In the genomic region with DNA sequence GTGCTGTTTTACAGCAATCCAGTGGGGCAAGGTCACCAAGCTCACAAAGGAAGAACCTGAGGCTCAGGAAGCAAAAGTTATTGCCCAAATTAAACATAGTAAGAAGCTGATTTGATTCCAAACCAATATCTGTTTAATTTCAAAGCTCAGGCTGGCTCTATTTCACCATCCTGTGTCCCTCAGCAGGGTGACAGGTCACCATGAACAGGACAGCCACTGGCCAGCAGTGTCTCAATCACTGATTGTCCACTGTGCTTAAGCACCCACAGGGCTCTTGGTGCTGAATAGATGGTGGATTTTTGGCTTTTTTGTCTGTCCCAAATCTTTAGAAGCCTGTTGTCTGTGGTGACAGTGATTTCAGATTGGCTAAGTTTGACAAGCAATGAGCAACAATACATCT, we compare ENCODE assay signal across 27 cellular contexts.
"Had no signal": no experiment of that assay in that cellular context is flagged by ENCODE, and none has a peak within 500 bp of the region (broad histone marks: within the 10 kb centered on the region; RNA-seq: fewer than 3 reads in every experiment).

No MANE protein-coding gene starts in this region.

- H3K4me1 Mint-ChIP-seq: activated CD4-positive, alpha-beta T cell treated with anti-CD3 and anti-CD28 coated beads for 36 hours; activated naive CD4-positive, alpha-beta T cell treated with anti-CD3 and anti-CD28 coated beads, Interleukin-2, amount 10 ng/mL, durations not matched to agents 7 days and 5 days had no signal

- H3K4me1 ChIP-seq: foreskin keratinocyte, gastrocnemius medialis had no signal

- H3K4me3 ChIP-seq: esophagus muscularis mucosa, gastrocnemius medialis, heart left ventricle, hepatocyte had no signal

- H3K27me3 ChIP-seq: brain microvascular endothelial cell, foreskin keratinocyte, gastrocnemius medialis, heart left ventricle, hepatocyte had no signal

- H3K27ac Mint-ChIP-seq: activated CD4-positive, alpha-beta T cell treated with anti-CD3 and anti-CD28 coated beads for 36 hours; activated CD8-positive, alpha-beta T cell treated with anti-CD3 and anti-CD28 coated beads for 36 hours; activated naive CD4-positive, alpha-beta T cell treated with anti-CD3 and anti-CD28 coated beads, Interleukin-2, amount 10 ng/mL, durations not matched to agents 7 days and 5 days; activated naive CD8-positive, alpha-beta T cell; activated T-helper 1 cell treated with anti-CD3 and anti-CD28 coated beads, Interleukin-12 subunit alpha, Interleukin-12 subunit beta, Interleukin-2, Interleukin-4 antibody, amounts not matched to agents 30 ng/mL and 10 ng/mL and 1 ng/mL, durations not matched to agents 14 hours and 24 hours and 36 hours; activated T-helper 2 cell treated with anti-CD3 and anti-CD28 coated beads, Interferon-gamma antibody, Interleukin-2, Interleukin-4, amounts not matched to agents 10 μg/mL and 5 μg/mL and 100 μg/mL, durations not matched to agents 14 hours and 24 hours and 36 hours had no signal

- H3K27ac ChIP-seq: brain microvascular endothelial cell, esophagus muscularis mucosa, foreskin keratinocyte, gastrocnemius medialis, hepatocyte had no signal

- H3K36me3 ChIP-seq: brain microvascular endothelial cell, esophagus muscularis mucosa, gastrocnemius medialis, heart left ventricle had no signal

- H3K4me3 Mint-ChIP-seq: activated CD4-positive, alpha-beta T cell treated with anti-CD3 and anti-CD28 coated beads for 36 hours; activated CD8-positive, alpha-beta T cell treated with anti-CD3 and anti-CD28 coated beads for 36 hours; activated naive CD4-positive, alpha-beta T cell treated with anti-CD3 and anti-CD28 coated beads, Interleukin-2, amount 10 ng/mL, durations not matched to agents 7 days and 5 days; activated naive CD8-positive, alpha-beta T cell; activated T-cell treated with anti-CD3 and anti-CD28 coated beads, Interleukin-2, amount 50 U/mL, for 4 hours; activated T-helper 1 cell treated with anti-CD3 and anti-CD28 coated beads, Interleukin-12 subunit alpha, Interleukin-12 subunit beta, Interleukin-2, Interleukin-4 antibody, amounts not matched to agents 30 ng/mL and 10 ng/mL and 1 ng/mL, durations not matched to agents 14 hours and 24 hours and 36 hours; central memory CD8-positive, alpha-beta T cell had no signal

- ATAC-seq: activated CD4-positive, alpha-beta T cell treated with anti-CD3 and anti-CD28 coated beads for 36 hours; activated CD8-positive, alpha-beta T cell treated with anti-CD3 and anti-CD28 coated beads for 36 hours; activated T-cell treated with anti-CD3 and anti-CD28 coated beads, Interleukin-2, amount 50 U/mL, for 4 hours; foreskin keratinocyte; gastrocnemius medialis had no signal

- H3K9me3 Mint-ChIP-seq: activated CD8-positive, alpha-beta T cell treated with anti-CD3 and anti-CD28 coated beads for 36 hours; activated naive CD4-positive, alpha-beta T cell treated with anti-CD3 and anti-CD28 coated beads, Interleukin-2, amount 10 ng/mL, durations not matched to agents 7 days and 5 days; activated T-cell treated with anti-CD3 and anti-CD28 coated beads, Interleukin-2, amount 50 U/mL, for 4 hours; activated T-helper 1 cell treated with anti-CD3 and anti-CD28 coated beads, Interleukin-12 subunit alpha, Interleukin-12 subunit beta, Interleukin-2, Interleukin-4 antibody, amounts not matched to agents 30 ng/mL and 10 ng/mL and 1 ng/mL, durations not matched to agents 14 hours and 24 hours and 36 hours; activated T-helper 2 cell treated with anti-CD3 and anti-CD28 coated beads, Interferon-gamma antibody, Interleukin-2, Interleukin-4, amounts not matched to agents 10 μg/mL and 5 μg/mL and 100 μg/mL, durations not matched to agents 14 hours and 24 hours and 36 hours; central memory CD8-positive, alpha-beta T cell had no signal

- H3K36me3 Mint-ChIP-seq: activated naive CD4-positive, alpha-beta T cell treated with anti-CD3 and anti-CD28 coated beads, Interleukin-2, amount 10 ng/mL, durations not matched to agents 7 days and 5 days had no signal

- H2AFZ ChIP-seq: hepatocyte had no signal

- H3K4me2 ChIP-seq: hepatocyte had no signal

- H3K9me3 ChIP-seq: esophagus muscularis mucosa, gastrocnemius medialis, heart left ventricle had no signal

- DNase-seq: activated CD4-positive, alpha-beta T cell treated with anti-CD3 and anti-CD28 coated beads for 36 hours; activated CD4-positive, alpha-beta T cell treated with anti-CD3 and anti-CD28 coated beads, Interleukin-2, amount 50 U/mL, for 1 hour; activated CD4-positive, alpha-beta T cell treated with anti-CD3 and anti-CD28 coated beads, Interleukin-2, amount 50 U/mL, for 48 hours; activated CD4-positive, CD25-positive, alpha-beta regulatory T cell; activated CD4-positive, CD25-positive, alpha-beta regulatory T cell treated with anti-CD3 and anti-CD28 coated beads, Interleukin-2, amount 50 U/mL, for 72 hours; activated CD8-positive, alpha-beta memory T cell treated with anti-CD3 and anti-CD28 coated beads for 24 hours; activated CD8-positive, alpha-beta T cell treated with anti-CD3 and anti-CD28 coated beads for 36 hours; activated effector memory CD4-positive, alpha-beta T cell treated with anti-CD3 and anti-CD28 coated beads, Interleukin-2, amount 50 U/mL, for 16 hours; activated naive CD4-positive, alpha-beta T cell treated with anti-CD3 and anti-CD28 coated beads, Interleukin-2, amount 10 ng/mL, durations not matched to agents 7 days and 5 days; activated T-cell treated with anti-CD3 and anti-CD28 coated beads, Interleukin-2, amount 50 U/mL, for 4 hours; amniotic stem cell; anterior cingulate cortex; brain microvascular endothelial cell; cortex of kidney; dermis blood vessel endothelial cell; effector CD8-positive, alpha-beta T cell; foreskin keratinocyte; gastrocnemius medialis; glutamatergic neuron; heart left ventricle; T-helper 2 cell had no signal
